Comparison of ENCODE assay signal across 23 cellular contexts in genomic region chr5:62372600-62372999, GRCh38.
"Had no signal": no experiment of that assay in that cellular context is flagged by ENCODE, and none has a peak within 500 bp of the region (broad histone marks: within the 10 kb centered on the region; RNA-seq: fewer than 3 reads in every experiment).

No MANE protein-coding gene starts in this region.

- H3K27me3 ChIP-seq: brain microvascular endothelial cell, cardiac muscle cell, Peyer's patch, SJCRH30 had no signal

- H3K4me3 ChIP-seq: cardiac muscle cell, K562, Peyer's patch, SJCRH30 had no signal

- H3K27ac ChIP-seq: brain microvascular endothelial cell, cardiac muscle cell, Peyer's patch, RWPE1, SJCRH30 had no signal

- ATAC-seq: activated naive CD4-positive, alpha-beta T cell treated with anti-CD3 and anti-CD28 coated beads, Interleukin-2, amount 50 U/mL, for 72 hours; K562 had no signal

- H3K27ac Mint-ChIP-seq: activated B cell treated with CpG ODN at 0.5 μM for 24 hours; activated CD4-positive, alpha-beta T cell treated with anti-CD3 and anti-CD28 coated beads, Interleukin-2, amount 10 ng/mL, durations not matched to agents 24 days and 14 days; activated naive CD4-positive, alpha-beta T cell treated with anti-CD3 and anti-CD28 coated beads, Interleukin-2, amount 50 U/mL, for 72 hours had no signal

- H3K27me3 Mint-ChIP-seq: activated B cell treated with CpG ODN at 0.5 μM for 24 hours; activated CD4-positive, alpha-beta T cell treated with anti-CD3 and anti-CD28 coated beads, Interleukin-2, amount 10 ng/mL, durations not matched to agents 24 days and 14 days had no signal

- H3K4me1 Mint-ChIP-seq: activated B cell treated with CpG ODN at 0.5 μM for 24 hours had no signal

- H3K9me3 Mint-ChIP-seq: activated B cell treated with CpG ODN at 0.5 μM for 24 hours; activated CD4-positive, alpha-beta T cell treated with anti-CD3 and anti-CD28 coated beads, Interleukin-2, amount 10 ng/mL, durations not matched to agents 24 days and 14 days; activated naive CD4-positive, alpha-beta T cell treated with anti-CD3 and anti-CD28 coated beads, Interleukin-2, amount 50 U/mL, for 72 hours had no signal

- H3K4me3 Mint-ChIP-seq: activated B cell treated with CpG ODN at 0.5 μM for 24 hours; activated CD4-positive, alpha-beta T cell treated with anti-CD3 and anti-CD28 coated beads, Interleukin-2, amount 10 ng/mL, durations not matched to agents 24 days and 14 days had no signal

- H3K9me3 ChIP-seq: Peyer's patch, SJCRH30, SK-N-SH had no signal

- DNase-seq: activated B cell treated with CpG ODN at 0.5 μM for 24 hours; activated CD4-positive, alpha-beta T cell treated with anti-CD3 and anti-CD28 coated beads for 1 hour; activated CD4-positive, alpha-beta T cell treated with anti-CD3 and anti-CD28 coated beads, Interleukin-2, amount 10 ng/mL, durations not matched to agents 24 days and 14 days; activated CD4-positive, alpha-beta T cell treated with anti-CD3 and anti-CD28 coated beads, Interleukin-2, amount 50 U/mL, for 48 hours; activated gamma-delta T cell; activated T-cell treated with anti-CD3 and anti-CD28 coated beads for 4 hours; brain microvascular endothelial cell; cerebellar nuclear complex; Karpas-422; MM.1S; NCI-H1105 treated with DMSO at 0.1 percent for 48 hours; NCI-H1436 treated with DMSO at 0.1 percent for 48 hours; NCI-H187; NCI-H2081; NCI-H510A treated with DMSO at 0.1 percent for 48 hours; Peyer's patch; Right ventricle myocardium superior; SJCRH30; SK-N-SH had no signal

- H3K4me1 ChIP-seq: Peyer's patch had no signal
